24 cellular contexts compared by ENCODE assay signal in genomic region chr3:12709334-12709733, GRCh38. TPM values are rescaled to one million over a fixed set of nuclear protein-coding genes. Genes with fewer than 3 reads are reported as not detected.
"Had no signal": no experiment of that assay in that cellular context is flagged by ENCODE, and none has a peak within 500 bp of the region (broad histone marks: within the 10 kb centered on the region; RNA-seq: fewer than 3 reads in every experiment).

No MANE protein-coding gene starts in this region.

- H3K4me3 Mint-ChIP-seq: T-cell had no signal

- H3K36me3 Mint-ChIP-seq: T-cell had no signal

- H3K9me3 ChIP-seq: SK-N-SH had no signal

- H3K9me3 Mint-ChIP-seq: T-cell had no signal

- H3K4me1 Mint-ChIP-seq: T-cell had no signal

- H3K27ac Mint-ChIP-seq: T-cell had no signal

- DNase-seq: Karpas-422, KG1, MM.1S, NCI-H1092, NCI-H1105 treated with DMSO at 0.1 percent for 48 hours, NCI-H1417 treated with DMSO at 0.1 percent for 48 hours, NCI-H146, NCI-H1694 treated with DMSO at 0.1 percent for 48 hours, NCI-H1930, NCI-H2081, NCI-H2107, NCI-H2227 treated with DMSO at 0.1 percent for 48 hours, NCI-H524, NCI-H526 treated with DMSO at 0.1 percent for 48 hours, NCI-H748 treated with DMSO at 0.1 percent for 48 hours, SHP77, SK-N-SH, SW 1271, T-cell had no signal

- H3K27ac ChIP-seq: RWPE1 had no signal

RNA-seq across cellular contexts. Expression of gene TMEM40, which starts 49.7 kb away (rescaled TPM):
- total RNA-seq: HepG2, HT-29, IMR-90, SK-MEL-5, T-cell had no signal
